16 cellular contexts compared by ENCODE assay signal in genomic region chr17:78000351-78000750, GRCh38. TPM values are rescaled to one million over a fixed set of nuclear protein-coding genes. Genes with fewer than 3 reads are reported as not detected.
DNase-seq lines count a peak whose midpoint lies in the region; ATAC-seq, FAIRE-seq and TF ChIP-seq lines count a peak whose summit lies in the region.
"Had no signal": no experiment of that assay in that cellular context is flagged by ENCODE, and none has a peak within 500 bp of the region (broad histone marks: within the 10 kb centered on the region; RNA-seq: fewer than 3 reads in every experiment).

No MANE protein-coding gene starts in this region.

- no TSS peak for BruUV-seq in A673 (replicated peaks; lab: Mats Ljungman, UMichigan)

- ATAC-seq in HG03565 (IDR thresholded peaks at IDR 0.05; ENCODE audit: unreplicated experiment), result no peak
- ATAC-seq: esophagus mucosa had no signal

- intact Hi-C loops in A673 (cut with micrococcal nuclease; ENCODE audit: unreplicated experiment), result no loop called here

- CTCF ChIA-PET in A673 (lab: Charles Lee), result no interaction called here

- no peak overlapping the region for H3K4me3 ChIP-seq in A673 (ENCODE audit: low read depth, low read length, poor library complexity, severe bottlenecking)
- H3K4me3 ChIP-seq: coronary artery had no signal

- no peaks in the 10 kb centered on the region for H3K9me3 ChIP-seq in A673 (ENCODE audit: low read depth, low read length, poor library complexity, severe bottlenecking)
- H3K9me3 ChIP-seq: neutrophil had no signal

- H3K27me3 ChIP-seq in A673 (replicated peaks; ENCODE audit: insufficient read depth, low read depth, low read length, poor library complexity), result no peaks in the 10 kb centered on the region
- H3K27me3 ChIP-seq: neutrophil had no signal

- no peaks in the 10 kb centered on the region for H3K36me3 ChIP-seq in A673 (ENCODE audit: insufficient read depth, low read length, poor library complexity, severe bottlenecking)

- FAIRE-seq in islet of Langerhans (lab: Jason Lieb, UNC), result peak; percentile 27
- FAIRE-seq: RCC 7860, small intestine had no signal

- TF ChIP-seq CTCF in A673 (conservative IDR thresholded peaks at IDR 0.05; ENCODE audit: low read depth, low read length), result no peak

- H3K27ac ChIP-seq in A673 (ENCODE audit: low read depth, low read length, poor library complexity, severe bottlenecking), result no peak overlapping the region
- H3K27ac ChIP-seq: neutrophil had no signal

- POLR2A ChIA-PET in A673 (lab: Charles Lee; ENCODE audit: low non-redundant PET), result no interaction called here

- DNase-seq in A673 (ENCODE audit: low spot score) (peak; percentile 11), HCEC 1CT (peak; percentile 13), astrocyte of the hippocampus (ENCODE audit: low read depth, low spot score) (peak; percentile 47), DMS153 (lab: John Stamatoyannopoulos, UW) (no peak), NCI-H146 treated with DMSO at 0.1 percent for 48 hours (lab: John Stamatoyannopoulos, UW; ENCODE audit: unreplicated experiment) (no peak), NCI-H526 treated with DMSO at 0.1 percent for 48 hours (lab: John Stamatoyannopoulos, UW) (no peak)
- DNase-seq: activated CD4-positive, CD25-positive, alpha-beta regulatory T cell treated with anti-CD3 and anti-CD28 coated beads, Interleukin-2, amount 50 U/mL, for 72 hours; Karpas-422; NCI-H1694; small intestine had no signal

- H3K4me1 ChIP-seq in A673 (ENCODE audit: insufficient read depth, low read length, poor library complexity, severe bottlenecking), result peaks cover 20% of the 10 kb centered on the region

RNA-seq across cellular contexts. Expression of gene TNRC6C, which starts 41.8 kb away (rescaled TPM):
- 26.7 and 30.2 TPM in 2 replicates for total RNA-seq in A673 (2021)

Comparison
In these comparisons a context has a peak if more than half of its experiments do, and no peak if none do; other contexts are left out.
1. DNase-seq: peak in A673 (single experiment), HCEC 1CT (single experiment) and astrocyte of the hippocampus (single experiment); none in DMS153 (single experiment), NCI-H146 treated with DMSO at 0.1 percent for 48 hours (single experiment) and NCI-H526 treated with DMSO at 0.1 percent for 48 hours (single experiment).